10 cellular contexts compared by ENCODE assay signal in genomic region chr1:204087893-204088528, GRCh38. TPM values are rescaled to one million over a fixed set of nuclear protein-coding genes. Genes with fewer than 3 reads are reported as not detected.
DNase-seq lines count a peak whose midpoint lies in the region; ATAC-seq, FAIRE-seq and TF ChIP-seq lines count a peak whose summit lies in the region.
"Had no signal": no experiment of that assay in that cellular context is flagged by ENCODE, and none has a peak within 500 bp of the region (broad histone marks: within the 10 kb centered on the region; RNA-seq: fewer than 3 reads in every experiment).

No MANE protein-coding gene starts in this region.

- H3K27ac Mint-ChIP-seq in natural killer cell treated with Interleukin-12 subunit alpha and Interleukin-12 subunit beta and Interleukin-15 and Interleukin-18, amount 100 ng/mL, for 72 hours = peak overlapping the region; percentile 51 to 59
- H3K27ac Mint-ChIP-seq: activated CD8-positive, alpha-beta memory T cell treated with anti-CD3 and anti-CD28 coated beads, Interleukin-2, amount 10 ng/mL, durations not matched to agents 7 days and 5 days had no signal

- peak overlapping the region; percentile 91 for H3K27ac ChIP-seq in RWPE1
- H3K27ac ChIP-seq in endothelial cell of umbilical vein (ENCODE audit: insufficient read depth, low read depth, low read length) = peak overlapping the region; percentile 6
- peak overlapping the region; percentile 57 to 92 (median 59) for H3K27ac ChIP-seq in thyroid gland

- H3K36me3 ChIP-seq in endothelial cell of umbilical vein (ENCODE audit: control insufficient read depth in 2 of 2, extremely low read depth in 1 of 2, insufficient read depth in 2 of 2, low read length in 2 of 2) (no peaks in the 10 kb centered on the region), thyroid gland (no peaks in the 10 kb centered on the region)

- peaks cover 41 to 46% of the 10 kb centered on the region in 2 donors for H3K4me1 Mint-ChIP-seq in natural killer cell treated with Interleukin-12 subunit alpha and Interleukin-12 subunit beta and Interleukin-15 and Interleukin-18, amount 100 ng/mL, for 72 hours (ENCODE audit: low read depth in 2 of 2)
- H3K4me1 Mint-ChIP-seq: activated CD8-positive, alpha-beta memory T cell treated with anti-CD3 and anti-CD28 coated beads, Interleukin-2, amount 10 ng/mL, durations not matched to agents 7 days and 5 days had no signal

- dilution Hi-C loops in endothelial cell of umbilical vein (cut with MboI; ENCODE audit: extremely low pct_ligation_motif_present, low sequenced_read_pairs) = no loop called here

- intact Hi-C loops in endothelial cell of umbilical vein (cut with micrococcal nuclease) (loop anchor here (1.0 kb wide), 1 partner anchor 14 kb away; no protein-coding TSS in a partner anchor), thyroid gland (cut with DNase I) (loop anchor here (5.0 kb wide), 1 partner anchor 39 kb away; no protein-coding TSS in a partner anchor)

- CTCF ChIA-PET in RWPE1 (lab: Yijun Ruan, JAX) = no interaction called here
- CTCF ChIA-PET in endothelial cell of umbilical vein (lab: Charles Lee) = interaction anchor here (1.2 to 3.4 kb wide), 7 partner anchors 10 to 227 kb away, joined by 3 to 24 read pairs (median 8); partner anchors contain the start of gene SOX13

- no peak overlapping the region for H3K9ac ChIP-seq in endothelial cell of umbilical vein (replicated peaks; ENCODE audit: extremely low read depth, insufficient read depth, low read length)

- H2AFZ ChIP-seq in endothelial cell of umbilical vein (ENCODE audit: low read depth, low read length) = no peak overlapping the region

- DNase-seq in RWPE1 (ENCODE audit: low spot score) (no peak), endothelial cell of umbilical vein (ENCODE audit: low read depth, low spot score) (no peak), thyroid gland (no peak), T1000 (lab: John Stamatoyannopoulos, UW) (no peak), NCI-H1930 (lab: John Stamatoyannopoulos, UW) (no peak)
- DNase-seq in natural killer cell treated with Interleukin-12 subunit alpha and Interleukin-12 subunit beta and Interleukin-15 and Interleukin-18, amount 100 ng/mL, for 72 hours (ENCODE audit: low spot score) = no peak
- DNase-seq: activated CD8-positive, alpha-beta memory T cell treated with anti-CD3 and anti-CD28 coated beads, Interleukin-2, amount 10 ng/mL, durations not matched to agents 7 days and 5 days; NCI-H446 had no signal

- WGBS in thyroid gland, 2 donors = 69 to 71% methylated on average over 7 of the region's 7 CpGs

- no peaks in the 10 kb centered on the region for H4K20me1 ChIP-seq in endothelial cell of umbilical vein (replicated peaks; ENCODE audit: control insufficient read depth, extremely low read depth, insufficient read depth, low read length)

- no peak for TF ChIP-seq POLR2A in endothelial cell of umbilical vein (IDR thresholded peaks at IDR 0.05; ENCODE audit: low read depth, low read length)
- TF ChIP-seq POLR2A in thyroid gland (IDR thresholded peaks at IDR 0.05) = no peak

- no peaks in the 10 kb centered on the region for H3K27me3 ChIP-seq in endothelial cell of umbilical vein (ENCODE audit: control insufficient read depth in 2 of 2, insufficient read depth in 2 of 2, low read length in 2 of 2)
- no peaks in the 10 kb centered on the region for H3K27me3 ChIP-seq in thyroid gland

- no TSS peak for BruUV-seq in endothelial cell of umbilical vein (replicated peaks; lab: Mats Ljungman, UMichigan)

- H3K9me3 Mint-ChIP-seq in natural killer cell treated with Interleukin-12 subunit alpha and Interleukin-12 subunit beta and Interleukin-15 and Interleukin-18, amount 100 ng/mL, for 72 hours = no peaks in the 10 kb centered on the region

- H3K4me2 ChIP-seq in endothelial cell of umbilical vein (ENCODE audit: insufficient read depth, low read length) = no peak overlapping the region

- no peaks in the 10 kb centered on the region for H3K36me3 Mint-ChIP-seq in natural killer cell treated with Interleukin-12 subunit alpha and Interleukin-12 subunit beta and Interleukin-15 and Interleukin-18, amount 100 ng/mL, for 72 hours
- H3K36me3 Mint-ChIP-seq: activated CD8-positive, alpha-beta memory T cell treated with anti-CD3 and anti-CD28 coated beads, Interleukin-2, amount 10 ng/mL, durations not matched to agents 7 days and 5 days had no signal

- H3K79me2 ChIP-seq in endothelial cell of umbilical vein (ENCODE audit: control insufficient read depth, insufficient read depth, low read length) = peaks cover 22% of the 10 kb centered on the region

- no peaks in the 10 kb centered on the region for H3K27me3 Mint-ChIP-seq in natural killer cell treated with Interleukin-12 subunit alpha and Interleukin-12 subunit beta and Interleukin-15 and Interleukin-18, amount 100 ng/mL, for 72 hours

- H3K4me3 ChIP-seq in endothelial cell of umbilical vein (replicated peaks in 1 of 3; ENCODE audit: insufficient read depth in 1 of 3, low read depth in 1 of 3, low read length in 3 of 3) = no peak overlapping the region
- H3K4me3 ChIP-seq in thyroid gland (replicated peaks in 1 of 3) = no peak overlapping the region

- H3K4me3 Mint-ChIP-seq in natural killer cell treated with Interleukin-12 subunit alpha and Interleukin-12 subunit beta and Interleukin-15 and Interleukin-18, amount 100 ng/mL, for 72 hours = peak overlapping the region; percentile 22
- H3K4me3 Mint-ChIP-seq: activated CD8-positive, alpha-beta memory T cell treated with anti-CD3 and anti-CD28 coated beads, Interleukin-2, amount 10 ng/mL, durations not matched to agents 7 days and 5 days had no signal

- H3K9me1 ChIP-seq in endothelial cell of umbilical vein (replicated peaks; ENCODE audit: control insufficient read depth, extremely low read depth, insufficient read depth, low read length) = no peaks in the 10 kb centered on the region

- peak; percentile 38 for FAIRE-seq in endothelial cell of umbilical vein (lab: Jason Lieb, UNC)
- FAIRE-seq: D721Med had no signal

- TF ChIP-seq CTCF in RWPE1 (conservative IDR thresholded peaks at IDR 0.05; ENCODE audit: low read depth) (no peak), endothelial cell of umbilical vein (IDR thresholded peaks at IDR 0.05; ENCODE audit: extremely low read depth in 1 of 2, insufficient read depth in 1 of 2, low read depth in 1 of 2, low read length in 2 of 2) (no peak), thyroid gland (IDR thresholded peaks at IDR 0.05) (no peak)

- H3K4me1 ChIP-seq in endothelial cell of umbilical vein (ENCODE audit: control insufficient read depth, extremely low read depth, insufficient read depth, low read length) (peaks cover 25% of the 10 kb centered on the region), thyroid gland (peaks cover 53 to 92% of the 10 kb centered on the region in 2 donors)

- POLR2A ChIA-PET in RWPE1 (lab: Yijun Ruan, JAX; ENCODE audit: low non-redundant PET) = interaction anchor here (0.6 kb wide), 1 partner anchor 32 kb away, joined by 6 read pairs; no protein-coding TSS in a partner anchor
- POLR2A ChIA-PET in endothelial cell of umbilical vein (lab: Charles Lee) = no interaction called here

- no peak for ATAC-seq in natural killer cell treated with Interleukin-12 subunit alpha and Interleukin-12 subunit beta and Interleukin-15 and Interleukin-18, amount 100 ng/mL, for 72 hours
- ATAC-seq in GM21576 (IDR thresholded peaks at IDR 0.05; ENCODE audit: unreplicated experiment) = no peak

- H3K9me3 ChIP-seq in endothelial cell of umbilical vein (replicated peaks; ENCODE audit: control insufficient read depth, insufficient read depth, low read length) (no peaks in the 10 kb centered on the region), thyroid gland (no peaks in the 10 kb centered on the region)

TF ChIP-seq in endothelial cell of umbilical vein, 7 proteins besides CTCF, POLR2A, EP300 and RAD21:
- TF ChIP-seq MAX (IDR thresholded peaks at IDR 0.05; ENCODE audit: insufficient read depth, insufficient read length) = no peak

RNA-seq across cellular contexts. Expression of gene SOX13, which starts 15.1 kb away (rescaled TPM):
- 38.0 and 40.8 TPM in 2 replicates for total RNA-seq in endothelial cell of umbilical vein
- 50.4 and 57.7 TPM in 2 replicates for polyA plus RNA-seq in endothelial cell of umbilical vein
- polyA plus RNA-seq in endothelial cell of umbilical vein (2011; cell fraction: cytosol; rRNA removed) = 26.7 and 27.7 TPM in 2 replicates
- polyA plus RNA-seq in endothelial cell of umbilical vein (2011; cell fraction: nucleus; rRNA removed) = 90.4 and 91.7 TPM in 2 replicates
- polyA plus RNA-seq in endothelial cell of umbilical vein (2012) = 12.4 and 13.2 TPM in 2 replicates
- 54.1 and 56.9 TPM in 2 replicates for polyA minus RNA-seq in endothelial cell of umbilical vein
- polyA minus RNA-seq in endothelial cell of umbilical vein (2011; cell fraction: cytosol; rRNA and poly(A)+ RNA removed) = 28.9 TPM
- 42.6 and 56.7 TPM in 2 replicates for polyA minus RNA-seq in endothelial cell of umbilical vein (2011; cell fraction: nucleus; rRNA and poly(A)+ RNA removed)
- total RNA-seq in natural killer cell treated with Interleukin-12 subunit alpha and Interleukin-12 subunit beta and Interleukin-15 and Interleukin-18, amount 100 ng/mL, for 72 hours = 1 to 10 TPM; 5.9 to 8.3 TPM
- total RNA-seq in thyroid gland = 10 to 100 TPM; 19.4 to 29.3 (median 20.8) TPM

Comparison
In these comparisons a context has a peak if more than half of its experiments do, and no peak if none do; other contexts are left out.
1. H3K27ac ChIP-seq: peak in every context shown above with its lines; median percentile 91 in RWPE1; 59 in thyroid gland; 6 in endothelial cell of umbilical vein.